In genomic region chr7:139360210-139360947, GRCh38 we compare ENCODE assay signal across 8 cellular contexts. TPM values are rescaled to one million over a fixed set of nuclear protein-coding genes. Genes with fewer than 3 reads are reported as not detected.
DNase-seq lines count a peak whose midpoint lies in the region; ATAC-seq and TF ChIP-seq lines count a peak whose summit lies in the region.

No MANE protein-coding gene starts in this region.

- peak overlapping the region; percentile 99 for H3K4me3 Mint-ChIP-seq in activated CD4-positive, alpha-beta T cell treated with anti-CD3 and anti-CD28 coated beads for 36 hours
- peak overlapping the region; percentile 96 for H3K4me3 Mint-ChIP-seq in chondrocyte (ENCODE audit: unreplicated experiment)

- peaks cover 31% of the 10 kb centered on the region for H3K4me1 Mint-ChIP-seq in activated CD4-positive, alpha-beta T cell treated with anti-CD3 and anti-CD28 coated beads for 36 hours
- peaks cover 41% of the 10 kb centered on the region for H3K4me1 Mint-ChIP-seq in chondrocyte (ENCODE audit: low read depth)

- peak; percentile 77 for ATAC-seq in HG03432 (IDR thresholded peaks at IDR 0.05; ENCODE audit: unreplicated experiment)
- peak; percentile 85 for ATAC-seq in activated CD4-positive, alpha-beta T cell treated with anti-CD3 and anti-CD28 coated beads for 36 hours

- POLR2A ChIA-PET in activated CD4-positive, alpha-beta T cell treated with anti-CD3 and anti-CD28 coated beads for 36 hours (lab: Charles Lee), result interaction anchor here (0.7 to 2.0 kb wide), 14 partner anchors 14 to 321 kb away, joined by 3 to 17 read pairs (median 3); partner anchors contain the start of gene FMC1

- no peaks in the 10 kb centered on the region for H3K27me3 Mint-ChIP-seq in activated CD4-positive, alpha-beta T cell treated with anti-CD3 and anti-CD28 coated beads for 36 hours
- H3K27me3 Mint-ChIP-seq in chondrocyte (ENCODE audit: low read depth), result no peaks in the 10 kb centered on the region

- peak overlapping the region; percentile 80 for H3K4me3 ChIP-seq in BE2C (ENCODE audit: low read depth, low read length)

- H3K36me3 ChIP-seq in BE2C, result peaks cover 15% of the 10 kb centered on the region

- CTCF ChIA-PET in activated CD4-positive, alpha-beta T cell treated with anti-CD3 and anti-CD28 coated beads for 36 hours (lab: Charles Lee), result interaction anchor here (1.1 to 1.5 kb wide), 2 partner anchors 15 to 21 kb away, joined by 3 to 9 read pairs; no protein-coding TSS in a partner anchor

- DNase-seq in BE2C (peak; percentile 99), GM19238 (ENCODE audit: insufficient read length, low spot score) (peak; percentile 83), NCI-H510A (lab: John Stamatoyannopoulos, UW) (peak; percentile 86), chondrocyte (ENCODE audit: low spot score) (peak; percentile 98), kidney glomerular epithelial cell (lab: John Stamatoyannopoulos, UW) (peak; percentile 91)
- DNase-seq in activated CD4-positive, alpha-beta T cell treated with anti-CD3 and anti-CD28 coated beads for 36 hours, result peak; percentile 99
- DNase-seq in stimulated activated CD4-positive, alpha-beta T cell treated with anti-CD3 and anti-CD28 coated beads, Interleukin-15, amount 100 ng/mL, for 24 hours, result peak; percentile 99

- peaks cover 37% of the 10 kb centered on the region for H3K36me3 Mint-ChIP-seq in activated CD4-positive, alpha-beta T cell treated with anti-CD3 and anti-CD28 coated beads for 36 hours (ENCODE audit: low read depth)
- peaks cover 2% of the 10 kb centered on the region for H3K36me3 Mint-ChIP-seq in chondrocyte (ENCODE audit: low read depth)

- intact Hi-C loops in activated CD4-positive, alpha-beta T cell treated with anti-CD3 and anti-CD28 coated beads for 36 hours (cut with DNase I, micrococcal nuclease), result loop anchor here (1.0 to 10.0 kb wide), 9 partner anchors 251 to 1314 kb away; partner anchors contain the start of genes ADCK2 (in 1 of the 2), KDM7A (in 1 of the 2), PARP12 (in 1 of the 2) and TRIM24 (in 1 of the 2)

- no peaks in the 10 kb centered on the region for H3K27me3 ChIP-seq in BE2C

- no peaks in the 10 kb centered on the region for H3K4me1 ChIP-seq in BE2C

- TF ChIP-seq CTCF in BE2C (IDR thresholded peaks at IDR 0.05; ENCODE audit: low read depth, low read length), result no peak
- TF ChIP-seq CTCF in chondrocyte (IDR thresholded peaks at IDR 0.05), result no peak

- no peaks in the 10 kb centered on the region for H3K9me3 Mint-ChIP-seq in activated CD4-positive, alpha-beta T cell treated with anti-CD3 and anti-CD28 coated beads for 36 hours (ENCODE audit: low read depth)
- no peaks in the 10 kb centered on the region for H3K9me3 Mint-ChIP-seq in chondrocyte (ENCODE audit: low read depth)

- no peaks in the 10 kb centered on the region; the same call in 1 of the 2 replicates for H3K9me3 ChIP-seq in BE2C

- peak overlapping the region; percentile 98 for H3K27ac Mint-ChIP-seq in activated CD4-positive, alpha-beta T cell treated with anti-CD3 and anti-CD28 coated beads for 36 hours
- peak overlapping the region; percentile 100 for H3K27ac Mint-ChIP-seq in chondrocyte (ENCODE audit: unreplicated experiment)

RNA-seq across cellular contexts. Expression of gene LUC7L2, which starts 0.7 kb away (rescaled TPM):
- 107 TPM for polyA plus RNA-seq in BE2C (2012; ENCODE audit: insufficient read depth, insufficient read length, low read depth)
- 100 to 1,000 TPM; 124 to 126 TPM for total RNA-seq in activated CD4-positive, alpha-beta T cell treated with anti-CD3 and anti-CD28 coated beads for 36 hours
- total RNA-seq in chondrocyte, result 74.3 to 95.7 TPM (median 78.4 TPM) in 3 replicates

RNA-seq across cellular contexts. Expression of gene FMC1, which starts 19.2 kb away (rescaled TPM):
- 72.1 TPM for polyA plus RNA-seq in BE2C (2012; ENCODE audit: insufficient read depth, insufficient read length, low read depth)
- 1 to 10 TPM; 1.7 to 7.8 TPM for total RNA-seq in activated CD4-positive, alpha-beta T cell treated with anti-CD3 and anti-CD28 coated beads for 36 hours
- 6.2 to 9.1 TPM (median 8.9 TPM) in 3 replicates for total RNA-seq in chondrocyte

Comparison
In these comparisons a context has a peak if more than half of its experiments do, and no peak if none do; other contexts are left out.
1. Peak in every context shown above with its lines: DNase-seq, ATAC-seq and H3K4me3 ChIP-seq.